ENCODE assay signal across 23 cellular contexts in genomic region chr3:41193822-41194539, GRCh38.
"Had no signal": no experiment of that assay in that cellular context is flagged by ENCODE, and none has a peak within 500 bp of the region (broad histone marks: within the 10 kb centered on the region; RNA-seq: fewer than 3 reads in every experiment).

No MANE protein-coding gene starts in this region.

- H3K27ac ChIP-seq: KMS-11, RWPE1 had no signal

- H3K9ac ChIP-seq: KMS-11, SK-N-SH had no signal

- FAIRE-seq: HepG2 had no signal

- DNase-seq: IMR-90; Kasumi-1; MM.1S; NCI-H1092 treated with DMSO at 0.1 percent for 48 hours; NCI-H1417 treated with DMSO at 0.1 percent for 48 hours; NCI-H146; NCI-H1694 treated with DMSO at 0.1 percent for 48 hours; NCI-H2107; NCI-H345; NCI-H446 treated with DMSO at 0.1 percent for 48 hours; NCI-H510A treated with DMSO at 0.1 percent for 48 hours; NCI-H526; NCI-H748 treated with DMSO at 0.1 percent for 48 hours; NK-92 treated with Interleukin-12 subunit alpha and Interleukin-12 subunit beta, amount 100 ng/mL, for 24 hours; PC-3; SHP77; SK-N-SH; SW 1271; T-cell had no signal

- ATAC-seq: HepG2, Panc1, PC-3, T-cell had no signal

- H3K9me3 ChIP-seq: SK-N-SH had no signal

- H3K4me2 ChIP-seq: KMS-11, SK-N-SH had no signal
